Comparison of ENCODE assay signal across 21 cellular contexts in the genomic region with DNA sequence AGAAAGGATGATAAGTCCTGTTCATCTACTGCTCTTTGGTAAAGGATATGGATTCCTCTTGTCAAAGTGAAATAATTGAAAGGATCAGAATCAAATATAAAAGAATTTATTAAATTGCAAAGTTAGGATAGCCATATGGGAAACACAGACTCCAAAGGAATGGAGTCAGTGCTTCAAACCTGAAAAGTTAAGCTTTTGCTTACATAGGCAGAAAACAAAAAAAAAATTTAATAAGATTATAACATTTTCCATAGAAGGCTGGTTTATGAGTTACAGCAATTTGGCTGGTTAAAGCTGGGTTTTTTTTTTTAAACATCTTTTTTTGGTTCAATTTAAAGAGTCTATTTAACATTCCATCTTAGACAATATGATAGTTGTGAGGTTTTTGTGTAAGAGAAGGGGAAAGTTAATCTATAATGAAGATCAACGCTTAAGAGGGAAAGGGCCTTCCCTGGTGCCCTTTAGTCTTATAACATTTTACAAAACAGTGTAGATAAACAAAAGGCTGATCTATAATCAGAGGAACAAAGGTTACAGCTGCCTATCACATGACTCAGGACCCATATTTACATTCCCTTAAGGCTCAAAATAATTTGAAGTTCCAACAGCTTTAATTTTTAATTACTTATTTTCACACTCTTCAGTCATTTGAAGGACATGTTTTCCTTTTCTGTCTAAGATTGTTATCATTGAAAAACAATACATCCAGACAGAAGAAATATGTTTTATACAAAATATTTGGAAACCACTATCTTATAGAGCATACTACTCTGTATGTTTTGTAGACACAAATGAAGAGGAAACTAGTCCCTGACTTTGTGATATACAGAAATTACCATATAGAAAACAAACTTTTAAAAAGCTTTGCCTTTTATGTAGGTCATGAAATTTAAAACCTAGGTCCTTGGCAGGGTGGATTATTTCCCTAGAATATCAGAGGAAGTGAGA.
"Had no signal": no experiment of that assay in that cellular context is flagged by ENCODE, and none has a peak within 500 bp of the region (broad histone marks: within the 10 kb centered on the region; RNA-seq: fewer than 3 reads in every experiment).

No MANE protein-coding gene starts in this region.

- H3K36me3 Mint-ChIP-seq: activated CD8-positive, alpha-beta memory T cell treated with anti-CD3 and anti-CD28 coated beads, Interleukin-2, amount 10 ng/mL, durations not matched to agents 7 days and 5 days; activated naive CD4-positive, alpha-beta T cell treated with anti-CD3 and anti-CD28 coated beads, Interleukin-2, amount 50 U/mL, for 72 hours; neural progenitor cell had no signal

- H3K4me3 ChIP-seq: body of pancreas, coronary artery, gastrocnemius medialis, heart right ventricle, neural progenitor cell, sigmoid colon, testis had no signal

- H3K4me1 ChIP-seq: gastrocnemius medialis, heart right ventricle, neural progenitor cell, sigmoid colon, testis had no signal

- H3K4me1 Mint-ChIP-seq: activated CD8-positive, alpha-beta memory T cell treated with anti-CD3 and anti-CD28 coated beads, Interleukin-2, amount 10 ng/mL, durations not matched to agents 7 days and 5 days; neural progenitor cell; stimulated activated naive CD8-positive, alpha-beta T cell treated with anti-CD3 and anti-CD28 coated beads, Interleukin-15, amount 100 ng/mL, for 72 hours had no signal

- H3K36me3 ChIP-seq: gastrocnemius medialis, heart right ventricle, neural progenitor cell, sigmoid colon had no signal

- H3K27me3 Mint-ChIP-seq: activated CD8-positive, alpha-beta memory T cell treated with anti-CD3 and anti-CD28 coated beads, Interleukin-2, amount 10 ng/mL, durations not matched to agents 7 days and 5 days; activated T-cell treated with anti-CD3 and anti-CD28 coated beads, Interleukin-2, amount 50 U/mL, for 24 hours; stimulated activated naive CD8-positive, alpha-beta T cell treated with anti-CD3 and anti-CD28 coated beads, Interleukin-15, amount 100 ng/mL, for 72 hours had no signal

- H2AFZ ChIP-seq: neural progenitor cell had no signal

- H3K4me3 Mint-ChIP-seq: activated CD8-positive, alpha-beta memory T cell treated with anti-CD3 and anti-CD28 coated beads, Interleukin-2, amount 10 ng/mL, durations not matched to agents 7 days and 5 days; activated T-cell treated with anti-CD3 and anti-CD28 coated beads, Interleukin-2, amount 50 U/mL, for 24 hours; neural progenitor cell; stimulated activated naive CD8-positive, alpha-beta T cell treated with anti-CD3 and anti-CD28 coated beads, Interleukin-15, amount 100 ng/mL, for 72 hours had no signal

- H3K9ac ChIP-seq: neural progenitor cell had no signal

- H3K9me3 Mint-ChIP-seq: neural progenitor cell had no signal

- H3K27ac Mint-ChIP-seq: activated CD8-positive, alpha-beta memory T cell treated with anti-CD3 and anti-CD28 coated beads, Interleukin-2, amount 10 ng/mL, durations not matched to agents 7 days and 5 days; activated naive CD4-positive, alpha-beta T cell treated with anti-CD3 and anti-CD28 coated beads, Interleukin-2, amount 50 U/mL, for 72 hours; activated T-cell treated with anti-CD3 and anti-CD28 coated beads, Interleukin-2, amount 50 U/mL, for 24 hours; neural progenitor cell; stimulated activated naive CD8-positive, alpha-beta T cell treated with anti-CD3 and anti-CD28 coated beads, Interleukin-15, amount 100 ng/mL, for 72 hours had no signal

- H3K9me3 ChIP-seq: body of pancreas, gastrocnemius medialis, heart right ventricle, sigmoid colon, testis had no signal

- ATAC-seq: activated CD4-positive, CD25-positive, alpha-beta regulatory T cell treated with anti-CD3 and anti-CD28 coated beads, Interleukin-2, amount 50 U/mL, for 24 hours; activated CD8-positive, alpha-beta memory T cell treated with anti-CD3 and anti-CD28 coated beads, Interleukin-2, amount 10 ng/mL, durations not matched to agents 7 days and 5 days; activated naive CD4-positive, alpha-beta T cell treated with anti-CD3 and anti-CD28 coated beads, Interleukin-2, amount 50 U/mL, for 72 hours; body of pancreas; gastrocnemius medialis; heart right ventricle; left ventricle myocardium superior; stimulated activated naive CD8-positive, alpha-beta T cell treated with anti-CD3 and anti-CD28 coated beads, Interleukin-15, amount 100 ng/mL, for 72 hours had no signal

- DNase-seq: activated CD4-positive, alpha-beta T cell treated with anti-CD3 and anti-CD28 coated beads, Interleukin-2, amount 50 U/mL, for 48 hours; activated CD8-positive, alpha-beta memory T cell treated with anti-CD3 and anti-CD28 coated beads, Interleukin-2, amount 10 ng/mL, durations not matched to agents 7 days and 5 days; activated effector memory CD4-positive, alpha-beta T cell treated with Interleukin-2 at 50 U/mL for 16 hours; activated T-cell treated with anti-CD3 and anti-CD28 coated beads, Interleukin-2, amount 50 U/mL, for 24 hours; amniotic stem cell; body of pancreas; central memory CD4-positive, alpha-beta T cell; effector CD4-positive, alpha-beta T cell; gastrocnemius medialis; heart right ventricle; islet precursor cell; left ventricle myocardium superior; sigmoid colon; stimulated activated CD4-positive, alpha-beta T cell treated with anti-CD3 and anti-CD28 coated beads, Interleukin-2, amount 100 ng/mL, for 48 hours; stimulated activated naive CD8-positive, alpha-beta T cell treated with anti-CD3 and anti-CD28 coated beads, Interleukin-15, amount 100 ng/mL, for 72 hours; testis had no signal

- H3K27me3 ChIP-seq: body of pancreas, gastrocnemius medialis, heart right ventricle, neural progenitor cell, sigmoid colon, testis had no signal

- H3K4me2 ChIP-seq: neural progenitor cell had no signal

- H3K27ac ChIP-seq: body of pancreas, coronary artery, epithelial cell of prostate, gastrocnemius medialis, heart right ventricle, neural progenitor cell, sigmoid colon, testis had no signal
